ENCODE assay signal across 27 cellular contexts in genomic region chr1:80143361-80143760, GRCh38.
"Had no signal": no experiment of that assay in that cellular context is flagged by ENCODE, and none has a peak within 500 bp of the region (broad histone marks: within the 10 kb centered on the region; RNA-seq: fewer than 3 reads in every experiment).

No MANE protein-coding gene starts in this region.

- H3K27ac ChIP-seq: ascending aorta, cardiac muscle cell, VCaP had no signal

- H3K27me3 ChIP-seq: ascending aorta, cardiac muscle cell had no signal

- ATAC-seq: activated CD8-positive, alpha-beta T cell treated with anti-CD3 and anti-CD28 coated beads for 36 hours; activated naive CD8-positive, alpha-beta T cell treated with anti-CD3 and anti-CD28 coated beads, Interleukin-2, amount 50 U/mL, for 24 hours had no signal

- H3K4me1 ChIP-seq: ascending aorta had no signal

- H3K36me3 ChIP-seq: ascending aorta, cardiac muscle cell had no signal

- H3K4me3 ChIP-seq: ascending aorta, cardiac muscle cell had no signal

- DNase-seq: activated B cell treated with CpG ODN at 0.5 μM for 24 hours; activated CD4-positive, alpha-beta memory T cell treated with anti-CD3 and anti-CD28 coated beads for 36 hours; activated CD4-positive, alpha-beta T cell treated with anti-CD3 and anti-CD28 coated beads for 4 hours; activated CD4-positive, alpha-beta T cell treated with anti-CD3 and anti-CD28 coated beads, Interleukin-2, amount 10 ng/mL, durations not matched to agents 24 days and 14 days; activated CD4-positive, alpha-beta T cell treated with anti-CD3 and anti-CD28 coated beads, Interleukin-2, amount 50 U/mL, for 1 hour; activated CD4-positive, alpha-beta T cell treated with anti-CD3 and anti-CD28 coated beads, Interleukin-2, amount 50 U/mL, for 4 hours; activated CD4-positive, CD25-positive, alpha-beta regulatory T cell treated with anti-CD3 and anti-CD28 coated beads, Interleukin-2, amount 50 U/mL, for 72 hours; activated CD8-positive, alpha-beta memory T cell treated with anti-CD3 and anti-CD28 coated beads, Interleukin-2, amount 50 U/mL, for 48 hours; activated CD8-positive, alpha-beta T cell treated with anti-CD3 and anti-CD28 coated beads for 36 hours; activated effector memory CD4-positive, alpha-beta T cell treated with Interleukin-2 at 50 U/mL for 16 hours; activated gamma-delta T cell; activated naive CD4-positive, alpha-beta T cell treated with anti-CD3 and anti-CD28 coated beads, Interleukin-2, amount 10 ng/mL, durations not matched to agents 7 days and 5 days; activated naive CD4-positive, alpha-beta T cell treated with Interleukin-2 at 50 U/mL for 16 hours; activated naive CD8-positive, alpha-beta T cell treated with anti-CD3 and anti-CD28 coated beads, Interleukin-2, amount 10 ng/mL, durations not matched to agents 7 days and 5 days; activated naive CD8-positive, alpha-beta T cell treated with anti-CD3 and anti-CD28 coated beads, Interleukin-2, amount 50 U/mL, for 24 hours; activated T-cell treated with anti-CD3 and anti-CD28 coated beads, Interleukin-2, amount 50 U/mL, for 24 hours; activated T-cell treated with anti-CD3 and anti-CD28 coated beads, Interleukin-2, amount 50 U/mL, for 48 hours; amygdala; anterior cingulate cortex; caudate nucleus; cerebellar nuclear complex; T-helper 1 cell; T-helper 2 cell; T-helper 9 cell had no signal
